In genomic region chr9:124414612-124415011, GRCh38 we compare ENCODE assay signal across 8 cellular contexts. TPM values are rescaled to one million over a fixed set of nuclear protein-coding genes. Genes with fewer than 3 reads are reported as not detected.
DNase-seq lines count a peak whose midpoint lies in the region; ATAC-seq, FAIRE-seq and TF ChIP-seq lines count a peak whose summit lies in the region.

No MANE protein-coding gene starts in this region.

- DNase-seq in activated CD8-positive, alpha-beta memory T cell treated with anti-CD3 and anti-CD28 coated beads, Interleukin-2, amount 10 ng/mL, durations not matched to agents 7 days and 5 days, result no peak
- DNase-seq in activated CD8-positive, alpha-beta memory T cell treated with anti-CD3 and anti-CD28 coated beads for 24 hours, result no peak
- no peak for DNase-seq in activated naive CD8-positive, alpha-beta T cell treated with anti-CD3 and anti-CD28 coated beads for 36 hours
- DNase-seq in HepG2 (ENCODE audit: low spot score), result no peak
- no peak for DNase-seq in NCI-H1436 treated with DMSO at 0.1 percent for 48 hours (lab: John Stamatoyannopoulos, UW)
- DNase-seq in hippocampal formation (lab: John Stamatoyannopoulos, UW), result no peak

- peaks cover 35% of the 10 kb centered on the region for H3K36me3 Mint-ChIP-seq in activated CD8-positive, alpha-beta memory T cell treated with anti-CD3 and anti-CD28 coated beads, Interleukin-2, amount 10 ng/mL, durations not matched to agents 7 days and 5 days
- peaks cover 42% of the 10 kb centered on the region for H3K36me3 Mint-ChIP-seq in activated naive CD8-positive, alpha-beta T cell treated with anti-CD3 and anti-CD28 coated beads for 36 hours

- FAIRE-seq in HepG2 (lab: Jason Lieb, UNC), result no peak

- CTCF ChIA-PET in activated CD8-positive, alpha-beta memory T cell treated with anti-CD3 and anti-CD28 coated beads, Interleukin-2, amount 10 ng/mL, durations not matched to agents 7 days and 5 days (lab: Charles Lee), result interaction anchor here (0.7 to 1.3 kb wide), 2 partner anchors 15 to 17 kb away, joined by 3 to 4 read pairs; no protein-coding TSS in a partner anchor
- CTCF ChIA-PET in HepG2 (lab: Yijun Ruan, JAX; ENCODE audit: low intra/inter-chr PET ratio, low total read pairs), result no interaction called here

- in situ Hi-C loops in HepG2 (cut with HindIII; ENCODE audit: extremely low pct_ligation_motif_present, low pct_unique_long_range_greater_than_20kb), result no loop called here

- H3K27me3 ChIP-seq in HepG2 (ENCODE audit: control insufficient read depth in 1 of 2, insufficient read depth in 2 of 2, low read length in 2 of 2), result peaks cover 0 to 6% of the 10 kb centered on the region in 2 experiments; a peak in 1 of 5 replicates
- H3K27me3 ChIP-seq in thymus (ENCODE audit: control insufficient read depth, insufficient read depth), result no peaks in the 10 kb centered on the region

- no peak for TF ChIP-seq EP300 in HepG2 (IDR thresholded peaks at IDR 0.05; ENCODE audit: low read depth in 2 of 2, low read length in 2 of 2)
- TF ChIP-seq EP300 in HepG2 (CRISPR knock-in tag; IDR thresholded peaks at IDR 0.05; ENCODE audit: borderline replicate concordance), result no peak

- peak overlapping the region; percentile 86 to 99 (median 93) for H3K4me3 ChIP-seq in HepG2 (replicated peaks in 1 of 3; ENCODE audit: insufficient read depth in 1 of 3, low read depth in 2 of 3, low read length in 3 of 3)
- peak overlapping the region; percentile 91 for H3K4me3 ChIP-seq in thymus (ENCODE audit: low read length)

- H3K79me2 ChIP-seq in HepG2 (ENCODE audit: insufficient read depth, low read length), result peaks cover 27% of the 10 kb centered on the region

- no peak for ATAC-seq in activated CD8-positive, alpha-beta memory T cell treated with anti-CD3 and anti-CD28 coated beads, Interleukin-2, amount 10 ng/mL, durations not matched to agents 7 days and 5 days
- ATAC-seq in HepG2 (no peak), GM19395 (IDR thresholded peaks at IDR 0.05; ENCODE audit: unreplicated experiment) (no peak)

- TF ChIP-seq RAD21 in HepG2 (CRISPR knock-in tag; IDR thresholded peaks at IDR 0.05), result no peak

- peak overlapping the region; percentile 94 for H3K27ac Mint-ChIP-seq in activated CD8-positive, alpha-beta memory T cell treated with anti-CD3 and anti-CD28 coated beads, Interleukin-2, amount 10 ng/mL, durations not matched to agents 7 days and 5 days
- peak overlapping the region; percentile 98 for H3K27ac Mint-ChIP-seq in activated naive CD8-positive, alpha-beta T cell treated with anti-CD3 and anti-CD28 coated beads for 36 hours

- H3K4me2 ChIP-seq in HepG2 (ENCODE audit: low read depth, low read length), result peak overlapping the region; percentile 86

- H3K4me3 Mint-ChIP-seq in activated CD8-positive, alpha-beta memory T cell treated with anti-CD3 and anti-CD28 coated beads, Interleukin-2, amount 10 ng/mL, durations not matched to agents 7 days and 5 days, result peak overlapping the region; percentile 97
- H3K4me3 Mint-ChIP-seq in activated naive CD8-positive, alpha-beta T cell treated with anti-CD3 and anti-CD28 coated beads for 36 hours, result peak overlapping the region; percentile 98

- no TSS peak for BruUV-seq in HepG2 (replicated peaks; lab: Mats Ljungman, UMichigan)

- 2% methylated on average over 13 of the region's 13 CpGs for WGBS in HepG2 (ENCODE audit: low lambda C conversion rate)
- whole genome bisulfite sequencing in thymus, result 27% methylated on average over 13 of the region's 13 CpGs

- peak overlapping the region; percentile 97 for H3K9ac ChIP-seq in HepG2 (ENCODE audit: insufficient read depth, low read depth, low read length)

- H3K9me3 Mint-ChIP-seq in activated CD8-positive, alpha-beta memory T cell treated with anti-CD3 and anti-CD28 coated beads, Interleukin-2, amount 10 ng/mL, durations not matched to agents 7 days and 5 days (ENCODE audit: low read depth), result peaks cover 2% of the 10 kb centered on the region
- no peaks in the 10 kb centered on the region for H3K9me3 Mint-ChIP-seq in activated naive CD8-positive, alpha-beta T cell treated with anti-CD3 and anti-CD28 coated beads for 36 hours

- TF ChIP-seq CTCF in HepG2 (CRISPR knock-in tag; IDR thresholded peaks at IDR 0.05), result no peak

- H3K4me1 ChIP-seq in HepG2 (ENCODE audit: insufficient read depth, low read length) (peaks cover 43% of the 10 kb centered on the region), thymus (ENCODE audit: control insufficient read depth, insufficient read depth, low read length) (peaks cover 7% of the 10 kb centered on the region)

- POLR2A ChIA-PET in HepG2 (lab: Yijun Ruan, JAX), result interaction anchor here (1.5 kb wide), 1 partner anchor 24 kb away, joined by 3 read pairs; no protein-coding TSS in a partner anchor

- H4K20me1 ChIP-seq in HepG2 (ENCODE audit: insufficient read depth, low read length), result no peaks in the 10 kb centered on the region; the same call in none of the 2 replicates

- H2AFZ ChIP-seq in HepG2 (ENCODE audit: low read length), result no peak overlapping the region

- H3K36me3 ChIP-seq in HepG2 (replicated peaks in 1 of 2; ENCODE audit: control insufficient read depth in 1 of 2, insufficient read depth in 2 of 2, low read length in 2 of 2) (peaks cover 8 to 35% of the 10 kb centered on the region in 2 experiments), thymus (ENCODE audit: control insufficient read depth, insufficient read depth) (peaks cover 14% of the 10 kb centered on the region)

- no peaks in the 10 kb centered on the region for H3K27me3 Mint-ChIP-seq in activated CD8-positive, alpha-beta memory T cell treated with anti-CD3 and anti-CD28 coated beads, Interleukin-2, amount 10 ng/mL, durations not matched to agents 7 days and 5 days
- no peaks in the 10 kb centered on the region for H3K27me3 Mint-ChIP-seq in activated naive CD8-positive, alpha-beta T cell treated with anti-CD3 and anti-CD28 coated beads for 36 hours

- H3K27ac ChIP-seq in HepG2 (ENCODE audit: extremely low read length, insufficient read depth, low read length), result peak overlapping the region; percentile 81
- no peak overlapping the region for H3K27ac ChIP-seq in thymus (ENCODE audit: low read depth)

- H3K9me3 ChIP-seq in HepG2 (ENCODE audit: low read length), result no peaks in the 10 kb centered on the region
- no peaks in the 10 kb centered on the region for H3K9me3 ChIP-seq in thymus (ENCODE audit: control insufficient read depth)

- TF ChIP-seq POLR2A in HepG2 (IDR thresholded peaks at IDR 0.05; ENCODE audit: insufficient read depth in 1 of 2, low read depth in 2 of 2, low read length in 2 of 2), result no peak

- peaks cover 41% of the 10 kb centered on the region for H3K4me1 Mint-ChIP-seq in activated CD8-positive, alpha-beta memory T cell treated with anti-CD3 and anti-CD28 coated beads, Interleukin-2, amount 10 ng/mL, durations not matched to agents 7 days and 5 days
- H3K4me1 Mint-ChIP-seq in activated naive CD8-positive, alpha-beta T cell treated with anti-CD3 and anti-CD28 coated beads for 36 hours, result peaks cover 34% of the 10 kb centered on the region

- intact Hi-C loops in HepG2 (cut with micrococcal nuclease; ENCODE audit: unreplicated experiment), result no loop called here

RNA-seq across cellular contexts. Expression of gene PSMB7, which starts 0.6 kb away (rescaled TPM):
- 100 to 1,000 TPM; 124 to 142 TPM for total RNA-seq in activated CD8-positive, alpha-beta memory T cell treated with anti-CD3 and anti-CD28 coated beads, Interleukin-2, amount 10 ng/mL, durations not matched to agents 7 days and 5 days
- 100 to 1,000 TPM; 191 to 199 TPM for total RNA-seq in activated naive CD8-positive, alpha-beta T cell treated with anti-CD3 and anti-CD28 coated beads for 36 hours
- 259 and 395 TPM in 2 replicates for total RNA-seq in HepG2 (2016; rRNA removed; fragmentation: Illumina TruSeq; extraction: Trizol)
- total RNA-seq in HepG2 (2016; cell fraction: cytosol; rRNA removed; fragmentation: Illumina TruSeq; extraction: Trizol; ENCODE audit: low read depth), result 81.7 and 96.6 TPM in 2 replicates
- total RNA-seq in HepG2 (2016; cell fraction: insoluble cytoplasmic fraction; rRNA removed; fragmentation: Illumina TruSeq; extraction: Trizol), result 268 and 419 TPM in 2 replicates
- 127 and 128 TPM in 2 replicates for total RNA-seq in HepG2 (2016; cell fraction: membrane; rRNA removed; fragmentation: Illumina TruSeq; extraction: Trizol)
- total RNA-seq in HepG2 (2016; cell fraction: nucleus; rRNA removed; fragmentation: Illumina TruSeq; extraction: Trizol), result 111 and 118 TPM in 2 replicates
- polyA plus RNA-seq in HepG2 (2011; rRNA removed), result 261 and 291 TPM in 2 replicates
- 283 and 308 TPM in 2 replicates for polyA plus RNA-seq in HepG2 (2011; cell fraction: cytosol; rRNA removed)
- 63.6 and 73.0 TPM in 2 replicates for polyA plus RNA-seq in HepG2 (2011; cell fraction: nucleus; rRNA removed)
- polyA plus RNA-seq in HepG2 (2012), result 163 and 239 TPM in 2 replicates
- polyA plus RNA-seq in HepG2 (2016; cell fraction: cytosol; fragmentation: Illumina TruSeq; extraction: Trizol; ENCODE audit: low read depth), result 101 and 108 TPM in 2 replicates
- 433 and 456 TPM in 2 replicates for polyA plus RNA-seq in HepG2 (2016; cell fraction: insoluble cytoplasmic fraction; fragmentation: Illumina TruSeq; extraction: Trizol; ENCODE audit: low read depth)
- 121 and 132 TPM in 2 replicates for polyA plus RNA-seq in HepG2 (2016; cell fraction: membrane; fragmentation: Illumina TruSeq; extraction: Trizol; ENCODE audit: low read depth)
- 139 and 158 TPM in 2 replicates for polyA plus RNA-seq in HepG2 (2016; cell fraction: nucleus; fragmentation: Illumina TruSeq; extraction: Trizol; ENCODE audit: insufficient read depth, low read depth)
- 167 and 496 TPM in 2 replicates for polyA minus RNA-seq in HepG2 (2011; rRNA and poly(A)+ RNA removed; ENCODE audit: low replicate concordance)
- polyA minus RNA-seq in HepG2 (2011; cell fraction: cytosol; rRNA and poly(A)+ RNA removed), result 83.8 and 88.1 TPM in 2 replicates
- 83.6 and 97.7 TPM in 2 replicates for polyA minus RNA-seq in HepG2 (2011; cell fraction: nucleus; rRNA and poly(A)+ RNA removed)
- polyA plus RNA-seq in thymus, result 132 TPM

RNA-seq across cellular contexts. Expression of gene ADGRD2, which starts 35.6 kb away (rescaled TPM):
- total RNA-seq in activated CD8-positive, alpha-beta memory T cell treated with anti-CD3 and anti-CD28 coated beads, Interleukin-2, amount 10 ng/mL, durations not matched to agents 7 days and 5 days, result not detected
- not detected for total RNA-seq in activated naive CD8-positive, alpha-beta T cell treated with anti-CD3 and anti-CD28 coated beads for 36 hours
- not detected in 2 replicates for total RNA-seq in HepG2 (2016; rRNA removed; fragmentation: Illumina TruSeq; extraction: Trizol)
- total RNA-seq in HepG2 (2016; cell fraction: cytosol; rRNA removed; fragmentation: Illumina TruSeq; extraction: Trizol; ENCODE audit: low read depth), result not detected in 2 replicates
- total RNA-seq in HepG2 (2016; cell fraction: insoluble cytoplasmic fraction; rRNA removed; fragmentation: Illumina TruSeq; extraction: Trizol), result not detected in 2 replicates
- total RNA-seq in HepG2 (2016; cell fraction: membrane; rRNA removed; fragmentation: Illumina TruSeq; extraction: Trizol), result not detected in 2 replicates
- total RNA-seq in HepG2 (2016; cell fraction: nucleus; rRNA removed; fragmentation: Illumina TruSeq; extraction: Trizol), result not detected in 2 replicates
- polyA plus RNA-seq in HepG2 (2011; rRNA removed) (not detected in 2 replicates), thymus (0.50 TPM)
- not detected in 2 replicates for polyA plus RNA-seq in HepG2 (2011; cell fraction: cytosol; rRNA removed)
- not detected in 2 replicates for polyA plus RNA-seq in HepG2 (2011; cell fraction: nucleus; rRNA removed)
- not detected in 2 replicates for polyA plus RNA-seq in HepG2 (2012)
- not detected in 2 replicates for polyA plus RNA-seq in HepG2 (2016; cell fraction: cytosol; fragmentation: Illumina TruSeq; extraction: Trizol; ENCODE audit: low read depth)
- not detected in 2 replicates for polyA plus RNA-seq in HepG2 (2016; cell fraction: insoluble cytoplasmic fraction; fragmentation: Illumina TruSeq; extraction: Trizol; ENCODE audit: low read depth)
- polyA plus RNA-seq in HepG2 (2016; cell fraction: membrane; fragmentation: Illumina TruSeq; extraction: Trizol; ENCODE audit: low read depth), result not detected in 2 replicates
- not detected in 2 replicates for polyA plus RNA-seq in HepG2 (2016; cell fraction: nucleus; fragmentation: Illumina TruSeq; extraction: Trizol; ENCODE audit: insufficient read depth, low read depth)
- not detected in 2 replicates for polyA minus RNA-seq in HepG2 (2011; rRNA and poly(A)+ RNA removed; ENCODE audit: low replicate concordance)
- polyA minus RNA-seq in HepG2 (2011; cell fraction: cytosol; rRNA and poly(A)+ RNA removed), result not detected in 2 replicates
- polyA minus RNA-seq in HepG2 (2011; cell fraction: nucleus; rRNA and poly(A)+ RNA removed), result not detected in 2 replicates
